14 cellular contexts compared by ENCODE assay signal in genomic region chr16:82936941-82937551, GRCh38.
DNase-seq lines count a peak whose midpoint lies in the region; ATAC-seq and TF ChIP-seq lines count a peak whose summit lies in the region.
"Had no signal": no experiment of that assay in that cellular context is flagged by ENCODE, and none has a peak within 500 bp of the region (broad histone marks: within the 10 kb centered on the region; RNA-seq: fewer than 3 reads in every experiment).

No MANE protein-coding gene starts in this region.

- H3K9me3 Mint-ChIP-seq in central memory CD8-positive, alpha-beta T cell: peaks cover 6% of the 10 kb centered on the region

- H3K4me3 ChIP-seq in Karpas-422 (ENCODE audit: low read length) (no peak overlapping the region; the same call in 1 of the 2 replicates), OCI-LY7 (ENCODE audit: low read depth, low read length, poor library complexity, severe bottlenecking) (no peak overlapping the region)

- peaks cover 44% of the 10 kb centered on the region for H3K27me3 Mint-ChIP-seq in central memory CD8-positive, alpha-beta T cell
- H3K27me3 Mint-ChIP-seq: brain had no signal

- H3K4me2 ChIP-seq in Karpas-422 (ENCODE audit: low read depth, low read length, poor library complexity, severe bottlenecking) (peak overlapping the region; percentile 1), OCI-LY7 (ENCODE audit: low read length) (no peak overlapping the region)

- CTCF ChIA-PET in OCI-LY7 (lab: Charles Lee; ENCODE audit: unreplicated experiment): no interaction called here

- no peak for TF ChIP-seq CTCF in OCI-LY7 (conservative IDR thresholded peaks at IDR 0.05; ENCODE audit: low read length)

- no TSS peak for BruUV-seq in OCI-LY7 (replicated peaks; lab: Mats Ljungman, UMichigan)

- H3K27ac Mint-ChIP-seq in central memory CD8-positive, alpha-beta T cell (ENCODE audit: low read depth): no peak overlapping the region
- H3K27ac Mint-ChIP-seq: brain, type B pancreatic cell had no signal

- no peak overlapping the region for H3K9ac ChIP-seq in Karpas-422 (ENCODE audit: low read length)

- H3K79me2 ChIP-seq in Karpas-422 (ENCODE audit: low read length) (no peaks in the 10 kb centered on the region), OCI-LY7 (ENCODE audit: insufficient read depth, low read depth, low read length) (no peaks in the 10 kb centered on the region)

- H2AFZ ChIP-seq in Karpas-422 (ENCODE audit: low read length) (peak overlapping the region; percentile 40), OCI-LY7 (ENCODE audit: low read length) (no peak overlapping the region)

- H3K4me1 ChIP-seq in Karpas-422 (ENCODE audit: low read length) (peaks cover 25% of the 10 kb centered on the region), OCI-LY7 (ENCODE audit: insufficient read depth, low read length, poor library complexity, severe bottlenecking) (no peaks in the 10 kb centered on the region)

- DNase-seq in A172 (ENCODE audit: low spot score): peak; percentile 52
- DNase-seq in Karpas-422: no peak
- DNase-seq in central memory CD8-positive, alpha-beta T cell (ENCODE audit: low spot score in 2 of 2): no peak
- peak; percentile 76 for DNase-seq in kidney glomerular epithelial cell (lab: John Stamatoyannopoulos, UW)
- no peak for DNase-seq in OCI-LY7 (ENCODE audit: low spot score)
- DNase-seq in cerebellum (ENCODE audit: low spot score): no peak
- DNase-seq in GM19240 (ENCODE audit: insufficient read length, low spot score): no peak
- no peak for DNase-seq in DMS153 (lab: John Stamatoyannopoulos, UW)
- DNase-seq: H7; NCI-H187; stimulated activated CD8-positive, alpha-beta memory T cell treated with anti-CD3 and anti-CD28 coated beads, Interleukin-4, amount 100 ng/mL, for 48 hours had no signal

- H3K9me2 ChIP-seq in Karpas-422 (replicated peaks; ENCODE audit: insufficient read depth, low read length): no peaks in the 10 kb centered on the region
- no peaks in the 10 kb centered on the region for H3K9me2 ChIP-seq in OCI-LY7 (ENCODE audit: insufficient read depth, low read length)

- H3K27me3 ChIP-seq in Karpas-422 (ENCODE audit: low read length): no peaks in the 10 kb centered on the region

- H3K36me3 Mint-ChIP-seq in central memory CD8-positive, alpha-beta T cell (ENCODE audit: insufficient read depth): no peaks in the 10 kb centered on the region
- H3K36me3 Mint-ChIP-seq: type B pancreatic cell had no signal

- H4K20me1 ChIP-seq in Karpas-422 (ENCODE audit: insufficient read depth, low read depth, low read length): no peaks in the 10 kb centered on the region
- H4K20me1 ChIP-seq in OCI-LY7 (ENCODE audit: insufficient read depth, low read length): no peaks in the 10 kb centered on the region

- H3K36me3 ChIP-seq in Karpas-422 (ENCODE audit: insufficient read depth, low read length): peaks cover 6% of the 10 kb centered on the region
- no peaks in the 10 kb centered on the region for H3K36me3 ChIP-seq in OCI-LY7 (ENCODE audit: insufficient read depth, low read length)

- no peak overlapping the region for H3K4me3 Mint-ChIP-seq in central memory CD8-positive, alpha-beta T cell
- H3K4me3 Mint-ChIP-seq: brain, neural crest cell, type B pancreatic cell had no signal

- H3K9me3 ChIP-seq in Karpas-422 (ENCODE audit: low read length) (peaks cover 30% of the 10 kb centered on the region; the same call in 1 of the 2 replicates), OCI-LY7 (ENCODE audit: low read length) (no peaks in the 10 kb centered on the region)

- POLR2A ChIA-PET in OCI-LY7 (lab: Charles Lee): interaction anchor here (0.7 kb wide), 1 partner anchor 1104 kb away, joined by 3 read pairs; no protein-coding TSS in a partner anchor

- H3K4me1 Mint-ChIP-seq in central memory CD8-positive, alpha-beta T cell: peaks cover 21% of the 10 kb centered on the region

- peak; percentile 81 for ATAC-seq in central memory CD8-positive, alpha-beta T cell (replicated peaks; ENCODE audit: extremely low read depth, poor library complexity, severe bottlenecking)

- H3K27ac ChIP-seq in Karpas-422 (ENCODE audit: low read length) (no peak overlapping the region), OCI-LY7 (ENCODE audit: low read depth, low read length, poor library complexity, severe bottlenecking) (no peak overlapping the region)

- intact Hi-C loops in OCI-LY7 (cut with micrococcal nuclease; ENCODE audit: unreplicated experiment): no loop called here

Comparison
In these comparisons a context has a peak if more than half of its experiments do, and no peak if none do; other contexts are left out.
1. DNase-seq: peak in A172 (single experiment) and kidney glomerular epithelial cell (single experiment); none in Karpas-422 (single experiment), central memory CD8-positive, alpha-beta T cell (0 of 2), OCI-LY7 (single experiment), cerebellum (single experiment), GM19240 (single experiment) and DMS153 (single experiment).